ENCODE assay signal across 26 cellular contexts in the genomic region with DNA sequence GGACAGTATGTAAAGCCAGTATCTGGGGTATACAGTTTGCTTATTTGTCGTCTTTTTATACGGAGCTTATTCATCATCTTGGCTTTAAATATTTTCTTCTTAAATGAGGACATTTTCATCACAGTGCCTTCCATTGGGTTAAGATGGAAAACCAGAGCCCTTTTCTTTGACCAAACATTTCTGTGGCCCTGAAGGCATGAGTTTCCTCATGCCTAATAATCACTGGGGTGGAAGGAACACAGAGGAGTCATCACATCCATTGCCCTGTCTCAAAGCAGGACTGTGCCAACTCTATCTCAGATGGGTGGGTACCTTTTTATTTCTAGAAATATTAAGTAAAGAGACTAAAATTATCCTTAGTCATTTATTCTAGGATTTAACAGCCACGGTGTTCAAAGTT. TPM values are rescaled to one million over a fixed set of nuclear protein-coding genes. Genes with fewer than 3 reads are reported as not detected.
"Had no signal": no experiment of that assay in that cellular context is flagged by ENCODE, and none has a peak within 500 bp of the region (broad histone marks: within the 10 kb centered on the region; RNA-seq: fewer than 3 reads in every experiment).

No MANE protein-coding gene starts in this region.

- H3K27ac ChIP-seq: brain microvascular endothelial cell, coronary artery, dorsolateral prefrontal cortex, heart right ventricle, left ventricle myocardium inferior, neural progenitor cell, parathyroid adenoma, psoas muscle, right atrium auricular region, spleen, testis, uterus had no signal

- H3K36me3 ChIP-seq: brain microvascular endothelial cell, heart right ventricle, left ventricle myocardium inferior, right atrium auricular region, spleen, uterus had no signal

- H3K79me2 ChIP-seq: parathyroid adenoma had no signal

- H3K4me1 ChIP-seq: heart right ventricle, left ventricle myocardium inferior, parathyroid adenoma, psoas muscle, right atrium auricular region, spleen, testis, uterus had no signal

- H3K9me3 ChIP-seq: left ventricle myocardium inferior, testis, uterus had no signal

- H3K4me3 ChIP-seq: coronary artery, dorsolateral prefrontal cortex, heart right ventricle, left ventricle myocardium inferior, lung, neural progenitor cell, psoas muscle, right atrium auricular region, spleen, testis, uterus had no signal

- ATAC-seq: heart right ventricle, natural killer cell, psoas muscle had no signal

- H2AFZ ChIP-seq: neural progenitor cell, parathyroid adenoma had no signal

- DNase-seq: activated CD4-positive, alpha-beta T cell treated with anti-CD3 and anti-CD28 coated beads for 4 hours; activated CD4-positive, alpha-beta T cell treated with anti-CD3 and anti-CD28 coated beads, Interleukin-2, amount 50 U/mL, for 4 hours; activated CD4-positive, CD25-positive, alpha-beta regulatory T cell; activated effector memory CD4-positive, alpha-beta T cell treated with Interleukin-2 at 50 U/mL for 16 hours; activated naive CD4-positive, alpha-beta T cell treated with Interleukin-2 at 50 U/mL for 16 hours; anterior cingulate cortex; brain microvascular endothelial cell; dorsolateral prefrontal cortex; effector memory CD4-positive, alpha-beta T cell; heart right ventricle; left ventricle myocardium inferior; mesendoderm; natural killer cell; occipital lobe; psoas muscle; spleen; stimulated activated naive CD4-positive, alpha-beta T cell treated with Interleukin-2 at 50 U/mL for 16 hours; T-helper 2 cell; testis; trophoblast cell; uterus had no signal

- H3K4me2 ChIP-seq: neural progenitor cell had no signal

- H3K27me3 ChIP-seq: brain microvascular endothelial cell, neural progenitor cell, right atrium auricular region, spleen, testis, uterus had no signal

RNA-seq across cellular contexts. Expression of a gene that starts 40.0 kb away (rescaled TPM):
- total RNA-seq: natural killer cell had no signal
